In the genomic region with DNA sequence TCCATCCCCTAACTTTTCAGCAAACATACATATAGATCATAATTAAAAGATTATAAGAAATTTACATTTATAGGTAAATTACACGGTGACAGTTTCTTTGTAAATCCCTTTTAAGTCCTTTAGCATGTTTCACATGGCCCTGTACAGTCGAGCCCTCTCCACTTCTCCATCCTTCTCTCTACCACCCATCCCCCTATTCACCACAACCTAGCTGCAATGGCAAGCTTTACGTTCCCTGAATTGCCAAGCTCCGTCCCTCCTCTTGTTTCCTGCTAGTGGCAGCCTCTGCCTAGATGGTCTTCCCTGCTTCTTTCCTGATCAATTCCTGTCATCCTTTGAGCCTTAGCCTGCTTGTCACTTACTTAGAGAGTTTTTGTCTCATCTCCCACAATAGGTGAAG, we compare ENCODE assay signal across 17 cellular contexts.
DNase-seq lines count a peak whose midpoint lies in the region; ATAC-seq and TF ChIP-seq lines count a peak whose summit lies in the region.
"Had no signal": no experiment of that assay in that cellular context is flagged by ENCODE, and none has a peak within 500 bp of the region (broad histone marks: within the 10 kb centered on the region; RNA-seq: fewer than 3 reads in every experiment).

No MANE protein-coding gene starts in this region.

- intact Hi-C loops in left ventricle myocardium inferior (cut with micrococcal nuclease) (no loop called here), heart right ventricle (cut with DNase I) (no loop called here)

- H3K4me1 ChIP-seq in left ventricle myocardium inferior = no peaks in the 10 kb centered on the region
- H3K4me1 ChIP-seq in heart right ventricle = peaks cover 0 to 9% (median 0%) of the 10 kb centered on the region in 9 donors
- H3K4me1 ChIP-seq in Peyer's patch = no peaks in the 10 kb centered on the region
- no peaks in the 10 kb centered on the region for H3K4me1 ChIP-seq in mesendoderm (ENCODE audit: control insufficient read depth, low read depth, low read length)
- H3K4me1 ChIP-seq in suprapubic skin = no peaks in the 10 kb centered on the region

- no peak for DNase-seq in left ventricle myocardium inferior
- DNase-seq in heart right ventricle = no peak
- peak in 2 of 3 donors; percentile 31 to 51 for DNase-seq in Peyer's patch
- peak; percentile 16 for DNase-seq in mesendoderm
- no peak for DNase-seq in suprapubic skin (ENCODE audit: low spot score in 2 of 2)
- no peak for DNase-seq in mesenteric fat pad (ENCODE audit: low spot score)
- DNase-seq: activated CD4-positive, alpha-beta T cell treated with anti-CD3 and anti-CD28 coated beads, Interleukin-2, amount 50 U/mL, for 4 hours; activated naive CD4-positive, alpha-beta T cell treated with anti-CD3 and anti-CD28 coated beads, Interleukin-2, amount 50 U/mL, for 16 hours; COR-L47; cortex of kidney; foreskin melanocyte; MG63; natural killer cell; NCI-H2081; NCI-H510A treated with DMSO at 0.1 percent for 48 hours had no signal

- H2AK5ac ChIP-seq in mesendoderm (ENCODE audit: low read length) = no peak overlapping the region

- no peak overlapping the region for H3K56ac ChIP-seq in mesendoderm (ENCODE audit: low read length)

- H3K4ac ChIP-seq in mesendoderm (ENCODE audit: low read depth, low read length) = no peak overlapping the region

- H3K9ac ChIP-seq in mesendoderm (ENCODE audit: low read length) = no peak overlapping the region

- peak overlapping the region; percentile 29 for H3K4me3 ChIP-seq in left ventricle myocardium inferior
- peak overlapping the region in 5 of 10 donors; percentile 13 to 60 (median 33) for H3K4me3 ChIP-seq in heart right ventricle
- peak overlapping the region in 3 of 4 donors; percentile 18 to 45 (median 37) for H3K4me3 ChIP-seq in Peyer's patch
- no peak overlapping the region for H3K4me3 ChIP-seq in mesendoderm (ENCODE audit: low read length)
- H3K4me3 ChIP-seq in suprapubic skin = peak overlapping the region; percentile 16
- H3K4me3 ChIP-seq: MG63 had no signal

- no peaks in the 10 kb centered on the region for H3K9me3 ChIP-seq in left ventricle myocardium inferior (replicated peaks)
- peaks cover 0 to 2% (median 0%) of the 10 kb centered on the region in 11 donors for H3K9me3 ChIP-seq in heart right ventricle
- H3K9me3 ChIP-seq in Peyer's patch = no peaks in the 10 kb centered on the region
- no peaks in the 10 kb centered on the region for H3K9me3 ChIP-seq in suprapubic skin
- H3K9me3 ChIP-seq: MG63 had no signal

- H3K18ac ChIP-seq in mesendoderm (ENCODE audit: low read length) = no peak overlapping the region

- no peak overlapping the region for H3K27ac ChIP-seq in left ventricle myocardium inferior (replicated peaks)
- H3K27ac ChIP-seq in heart right ventricle = peak overlapping the region in 1 of 10 donors; percentile 86
- H3K27ac ChIP-seq in Peyer's patch = peak overlapping the region in 2 of 4 donors; percentile 79 to 80
- no peak overlapping the region for H3K27ac ChIP-seq in mesendoderm (ENCODE audit: low read depth, low read length)
- H3K27ac ChIP-seq in suprapubic skin = no peak overlapping the region

- TF ChIP-seq CTCF in left ventricle myocardium inferior (IDR thresholded peaks at IDR 0.05; ENCODE audit: borderline replicate concordance) = no peak
- TF ChIP-seq CTCF in heart right ventricle (IDR thresholded peaks at IDR 0.05) = no peak
- no peak for TF ChIP-seq CTCF in Peyer's patch (IDR thresholded peaks at IDR 0.05)
- TF ChIP-seq CTCF in suprapubic skin (IDR thresholded peaks at IDR 0.05) = no peak

- H3K36me3 ChIP-seq in left ventricle myocardium inferior (no peaks in the 10 kb centered on the region), heart right ventricle (no peaks in the 10 kb centered on the region), Peyer's patch (no peaks in the 10 kb centered on the region), mesendoderm (ENCODE audit: control insufficient read depth, insufficient read depth, low read length) (no peaks in the 10 kb centered on the region), suprapubic skin (no peaks in the 10 kb centered on the region)
- H3K36me3 ChIP-seq: MG63 had no signal

- H3K79me2 ChIP-seq in mesendoderm (ENCODE audit: control insufficient read depth, insufficient read depth, low read length) = no peaks in the 10 kb centered on the region

- H3K27me3 ChIP-seq in left ventricle myocardium inferior (ENCODE audit: low read depth) (no peaks in the 10 kb centered on the region), heart right ventricle (no peaks in the 10 kb centered on the region), Peyer's patch (no peaks in the 10 kb centered on the region), mesendoderm (ENCODE audit: insufficient read depth, low read length, poor library complexity) (no peaks in the 10 kb centered on the region), suprapubic skin (no peaks in the 10 kb centered on the region)
- H3K27me3 ChIP-seq: MG63 had no signal

- no peak overlapping the region for H2BK120ac ChIP-seq in mesendoderm (ENCODE audit: low read depth, low read length)

- no peak overlapping the region for H3K4me2 ChIP-seq in mesendoderm (ENCODE audit: low read length)

- H3K79me1 ChIP-seq in mesendoderm (ENCODE audit: low read length) = no peaks in the 10 kb centered on the region

- H2BK5ac ChIP-seq in mesendoderm (ENCODE audit: low read length) = no peak overlapping the region

- no peak for TF ChIP-seq EP300 in suprapubic skin (IDR thresholded peaks at IDR 0.05)

- no peak overlapping the region for H2BK15ac ChIP-seq in mesendoderm (replicated peaks; ENCODE audit: low read depth)

- H4K8ac ChIP-seq in mesendoderm (ENCODE audit: low read depth, low read length) = no peak overlapping the region

- no peak for ATAC-seq in heart right ventricle
- ATAC-seq in GM19463 (IDR thresholded peaks at IDR 0.05; ENCODE audit: unreplicated experiment) = no peak
- ATAC-seq in GM18505 (IDR thresholded peaks at IDR 0.05; ENCODE audit: unreplicated experiment) = no peak
- ATAC-seq: natural killer cell had no signal

- 53 to 65% methylated on average over 4 of the region's 4 CpGs for WGBS in heart right ventricle, 2 donors
- no CpG with 5 or more reads among the region's 4 CpGs for WGBS in mesendoderm (ENCODE audit: extremely low coverage, insufficient coverage, low lambda C conversion rate)
- WGBS in suprapubic skin = 62% methylated on average over 4 of the region's 4 CpGs

- H4K5ac ChIP-seq in mesendoderm (ENCODE audit: low read length) = no peak overlapping the region

- TF ChIP-seq POLR2A in Peyer's patch (IDR thresholded peaks at IDR 0.05) (no peak), suprapubic skin (IDR thresholded peaks at IDR 0.05) (no peak), GM18505 (IDR thresholded peaks at IDR 0.05; ENCODE audit: borderline replicate concordance, extremely low read depth, insufficient read depth, insufficient read length) (no peak)

- no peak overlapping the region for H3K23ac ChIP-seq in mesendoderm (ENCODE audit: low read length)

Comparison
In these comparisons a context has a peak if more than half of its experiments do, and no peak if none do; other contexts are left out.
1. DNase-seq: peak in Peyer's patch (2 of 3) and mesendoderm (single experiment); none in left ventricle myocardium inferior (single experiment), heart right ventricle (0 of 2), suprapubic skin (0 of 2) and mesenteric fat pad (single experiment).